In the genomic region with DNA sequence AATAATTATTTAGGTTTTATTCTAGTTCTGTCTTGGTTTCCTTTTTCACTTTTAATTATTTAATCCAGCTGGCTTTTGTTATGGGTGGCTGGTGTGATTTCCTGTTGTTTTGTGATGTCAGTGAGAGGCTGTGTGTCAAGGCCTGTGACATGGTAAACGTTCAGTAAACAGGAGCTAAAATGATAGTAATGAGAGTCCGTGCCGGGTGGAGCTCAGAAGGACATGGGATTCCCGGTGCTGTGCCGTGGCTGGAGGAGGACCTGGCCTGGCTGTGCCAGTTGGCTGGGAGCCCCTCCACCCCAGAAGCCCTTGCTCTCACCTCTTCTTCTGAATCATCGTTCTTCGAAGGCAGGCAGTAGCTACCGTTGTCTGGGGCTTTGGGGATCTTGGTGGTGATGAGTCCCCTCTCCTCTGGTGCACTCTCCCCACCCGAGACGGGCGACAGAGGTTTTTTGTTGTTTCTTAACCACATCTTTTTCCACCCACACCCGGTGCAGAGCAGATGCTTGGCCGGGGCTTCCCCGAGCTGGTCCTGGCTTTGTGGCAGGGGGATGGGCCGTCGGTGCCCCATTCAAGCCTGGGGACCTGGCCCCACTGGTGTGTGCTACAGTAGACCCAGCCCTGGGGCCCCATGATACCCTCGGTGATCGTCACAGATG, we compare ENCODE assay signal across 8 cellular contexts. TPM values are rescaled to one million over a fixed set of nuclear protein-coding genes. Genes with fewer than 3 reads are reported as not detected.
DNase-seq lines count a peak whose midpoint lies in the region; ATAC-seq and TF ChIP-seq lines count a peak whose summit lies in the region.

No MANE protein-coding gene starts in this region.

- peaks cover 97% of the 10 kb centered on the region for H3K4me1 ChIP-seq in CD8-positive, alpha-beta memory T cell (ENCODE audit: insufficient read depth, low read length)
- H3K4me1 ChIP-seq in Karpas-422 (ENCODE audit: low read length), result peaks cover 37% of the 10 kb centered on the region

- H3K4me3 Mint-ChIP-seq in CD8-positive, alpha-beta memory T cell, result peak overlapping the region; percentile 74 to 92 (median 87)
- H3K4me3 Mint-ChIP-seq in activated CD8-positive, alpha-beta T cell treated with anti-CD3 and anti-CD28 coated beads, Interleukin-2, amount 10 ng/mL, durations not matched to agents 7 days and 5 days, result peak overlapping the region; percentile 75
- H3K4me3 Mint-ChIP-seq in nephron progenitor cell, result no peak overlapping the region

- peak; percentile 50 for ATAC-seq in GM21526 (IDR thresholded peaks at IDR 0.05; ENCODE audit: low FRiP score, unreplicated experiment)
- peak; percentile 66 for ATAC-seq in activated CD8-positive, alpha-beta T cell treated with anti-CD3 and anti-CD28 coated beads, Interleukin-2, amount 10 ng/mL, durations not matched to agents 7 days and 5 days

- DNase-seq in CD8-positive, alpha-beta memory T cell, result peak; percentile 80 to 95 (median 89)
- DNase-seq in Karpas-422 (no peak), nephron progenitor cell (no peak), superior temporal gyrus (ENCODE audit: extremely low spot score) (peak; percentile 29), GOT3 (lab: John Stamatoyannopoulos, UW) (no peak)
- peak; percentile 89 for DNase-seq in activated CD8-positive, alpha-beta T cell treated with anti-CD3 and anti-CD28 coated beads, Interleukin-2, amount 10 ng/mL, durations not matched to agents 7 days and 5 days
- DNase-seq in effector CD4-positive, alpha-beta T cell, result peak; percentile 85

- no peaks in the 10 kb centered on the region for H3K27me3 ChIP-seq in CD8-positive, alpha-beta memory T cell (ENCODE audit: insufficient read depth, low read length, poor library complexity, severe bottlenecking)
- H3K27me3 ChIP-seq in Karpas-422 (ENCODE audit: low read length), result no peaks in the 10 kb centered on the region

- H3K4me2 ChIP-seq in Karpas-422 (ENCODE audit: low read depth, low read length, poor library complexity, severe bottlenecking), result no peak overlapping the region

- no peaks in the 10 kb centered on the region for H3K9me3 Mint-ChIP-seq in CD8-positive, alpha-beta memory T cell
- H3K9me3 Mint-ChIP-seq in activated CD8-positive, alpha-beta T cell treated with anti-CD3 and anti-CD28 coated beads, Interleukin-2, amount 10 ng/mL, durations not matched to agents 7 days and 5 days (ENCODE audit: insufficient read depth), result no peaks in the 10 kb centered on the region
- no peaks in the 10 kb centered on the region for H3K9me3 Mint-ChIP-seq in nephron progenitor cell

- POLR2A ChIA-PET in CD8-positive, alpha-beta memory T cell (lab: Charles Lee), result interaction anchor here (0.5 to 2.1 kb wide), 11 partner anchors 8 to 809 kb away, joined by 3 to 41 read pairs (median 9); a partner anchor contains a TSS
- POLR2A ChIA-PET in activated CD8-positive, alpha-beta T cell treated with anti-CD3 and anti-CD28 coated beads, Interleukin-2, amount 10 ng/mL, durations not matched to agents 7 days and 5 days (lab: Charles Lee), result interaction anchor here (0.6 to 2.9 kb wide), 8 partner anchors 10 to 73 kb away, joined by 4 to 57 read pairs (median 12); a partner anchor contains a TSS

- H3K36me3 Mint-ChIP-seq in CD8-positive, alpha-beta memory T cell, result peaks cover 4 to 6% (median 4%) of the 10 kb centered on the region in 3 donors
- H3K36me3 Mint-ChIP-seq in activated CD8-positive, alpha-beta T cell treated with anti-CD3 and anti-CD28 coated beads, Interleukin-2, amount 10 ng/mL, durations not matched to agents 7 days and 5 days (ENCODE audit: low read depth), result peaks cover 46% of the 10 kb centered on the region
- peaks cover 5% of the 10 kb centered on the region for H3K36me3 Mint-ChIP-seq in nephron progenitor cell (ENCODE audit: low read depth)

- H3K9me2 ChIP-seq in Karpas-422 (replicated peaks; ENCODE audit: insufficient read depth, low read length), result no peaks in the 10 kb centered on the region

- H3K9me3 ChIP-seq in CD8-positive, alpha-beta memory T cell (ENCODE audit: low read length), result no peaks in the 10 kb centered on the region
- H3K9me3 ChIP-seq in Karpas-422 (ENCODE audit: low read length), result no peaks in the 10 kb centered on the region

- H3K27ac ChIP-seq in CD8-positive, alpha-beta memory T cell (ENCODE audit: low read depth, low read length), result peak overlapping the region; percentile 98
- peak overlapping the region; percentile 20 for H3K27ac ChIP-seq in Karpas-422 (ENCODE audit: low read length)

- H4K20me1 ChIP-seq in Karpas-422 (ENCODE audit: insufficient read depth, low read depth, low read length), result peaks cover 3% of the 10 kb centered on the region; the same call in 1 of the 2 replicates

- H3K4me3 ChIP-seq in CD8-positive, alpha-beta memory T cell (ENCODE audit: low read length), result peak overlapping the region; percentile 49
- no peak overlapping the region for H3K4me3 ChIP-seq in Karpas-422 (ENCODE audit: low read length)

- no peak overlapping the region for H2AFZ ChIP-seq in Karpas-422 (ENCODE audit: low read length)

- H3K27me3 Mint-ChIP-seq in CD8-positive, alpha-beta memory T cell, result peaks cover 0 to 3% of the 10 kb centered on the region in 2 donors
- no peaks in the 10 kb centered on the region for H3K27me3 Mint-ChIP-seq in activated CD8-positive, alpha-beta T cell treated with anti-CD3 and anti-CD28 coated beads, Interleukin-2, amount 10 ng/mL, durations not matched to agents 7 days and 5 days (ENCODE audit: low read depth)
- H3K27me3 Mint-ChIP-seq in nephron progenitor cell (ENCODE audit: low read depth, poor library complexity), result no peaks in the 10 kb centered on the region

- H3K9ac ChIP-seq in Karpas-422 (ENCODE audit: low read length), result peak overlapping the region; percentile 22; the same call in 1 of the 2 replicates

- peak overlapping the region; percentile 99 to 100 (median 100) for H3K27ac Mint-ChIP-seq in CD8-positive, alpha-beta memory T cell
- H3K27ac Mint-ChIP-seq in activated CD8-positive, alpha-beta T cell treated with anti-CD3 and anti-CD28 coated beads, Interleukin-2, amount 10 ng/mL, durations not matched to agents 7 days and 5 days, result peak overlapping the region; percentile 99
- H3K27ac Mint-ChIP-seq in nephron progenitor cell, result peak overlapping the region; percentile 92

- H3K79me2 ChIP-seq in Karpas-422 (ENCODE audit: low read length), result peaks cover 78% of the 10 kb centered on the region

- no peaks in the 10 kb centered on the region for H3K36me3 ChIP-seq in CD8-positive, alpha-beta memory T cell (ENCODE audit: insufficient read depth, low read length)
- H3K36me3 ChIP-seq in Karpas-422 (ENCODE audit: insufficient read depth, low read length), result no peaks in the 10 kb centered on the region

- CTCF ChIA-PET in CD8-positive, alpha-beta memory T cell (lab: Charles Lee), result interaction anchor here (1.1 to 31.7 kb wide), 5 partner anchors 9 to 32 kb away, joined by 3 to 1032 read pairs (median 9); a partner anchor contains a TSS
- CTCF ChIA-PET in activated CD8-positive, alpha-beta T cell treated with anti-CD3 and anti-CD28 coated beads, Interleukin-2, amount 10 ng/mL, durations not matched to agents 7 days and 5 days (lab: Charles Lee), result interaction anchor here (0.7 to 13.8 kb wide), 9 partner anchors 10 to 95 kb away, joined by 3 to 170 read pairs (median 10); no protein-coding TSS in a partner anchor

- no peak for TF ChIP-seq CTCF in nephron progenitor cell (IDR thresholded peaks at IDR 0.05)

- peaks cover 85 to 98% (median 89%) of the 10 kb centered on the region in 3 donors for H3K4me1 Mint-ChIP-seq in CD8-positive, alpha-beta memory T cell
- H3K4me1 Mint-ChIP-seq in activated CD8-positive, alpha-beta T cell treated with anti-CD3 and anti-CD28 coated beads, Interleukin-2, amount 10 ng/mL, durations not matched to agents 7 days and 5 days (ENCODE audit: low read depth), result peaks cover 97% of the 10 kb centered on the region
- H3K4me1 Mint-ChIP-seq in nephron progenitor cell, result peaks cover 47% of the 10 kb centered on the region

RNA-seq across cellular contexts. Expression of a gene that starts 29.1 kb away (rescaled TPM):
- 10 to 100 TPM; 46.8 to 48.9 TPM for total RNA-seq in CD8-positive, alpha-beta memory T cell
- 11.1 TPM for polyA plus RNA-seq in CD8-positive, alpha-beta memory T cell
- total RNA-seq in Karpas-422 (2014; rRNA removed; shearing (Covaris generic); ENCODE audit: low replicate concordance), result 16.7 and 20.8 TPM in 2 replicates
- total RNA-seq in activated CD8-positive, alpha-beta T cell treated with anti-CD3 and anti-CD28 coated beads, Interleukin-2, amount 10 ng/mL, durations not matched to agents 7 days and 5 days, result 10 to 100 TPM; 49.9 to 50.9 TPM

Comparison
In these comparisons a context has a peak if more than half of its experiments do, and no peak if none do; other contexts are left out.
1. DNase-seq: peak in CD8-positive, alpha-beta memory T cell (5 of 5), activated CD8-positive, alpha-beta T cell treated with anti-CD3 and anti-CD28 coated beads, Interleukin-2, amount 10 ng/mL, durations not matched to agents 7 days and 5 days (single experiment), effector CD4-positive, alpha-beta T cell (single experiment) and superior temporal gyrus (single experiment); none in Karpas-422 (single experiment), nephron progenitor cell (single experiment) and GOT3 (single experiment).
2. Peak in every context shown above with its lines, with median percentiles within 50 percentile points of each other: H3K27ac Mint-ChIP-seq.